ENCODE assay signal across 9 cellular contexts in the genomic region with DNA sequence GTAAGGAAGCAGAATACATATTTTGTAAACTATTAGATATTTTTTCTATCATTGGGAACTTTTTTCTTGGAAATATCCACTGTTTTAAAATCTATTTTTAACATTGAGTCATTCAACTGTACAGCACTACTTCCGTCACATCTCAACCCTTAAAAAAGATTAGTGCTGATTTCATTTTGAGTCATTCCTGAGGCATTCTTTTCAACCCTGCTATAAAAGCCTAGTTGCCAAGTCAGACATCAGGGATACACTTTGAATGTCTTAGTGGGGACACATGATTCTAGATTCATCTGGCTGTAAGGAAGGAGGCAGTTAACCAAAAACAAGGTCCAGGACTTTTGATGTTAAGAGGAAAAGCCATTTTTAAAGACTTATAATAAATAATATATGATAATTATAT.
A peak's percentile ranks its signal among the peaks of the same experiment; 100 is the strongest.
DNase-seq lines count a peak whose midpoint lies in the region; ATAC-seq, FAIRE-seq and TF ChIP-seq lines count a peak whose summit lies in the region.
"Had no signal": no experiment of that assay in that cellular context is flagged by ENCODE, and none has a peak within 500 bp of the region (broad histone marks: within the 10 kb centered on the region; RNA-seq: fewer than 3 reads in every experiment).

No MANE protein-coding gene starts in this region.

- H3K9me2 ChIP-seq in GM23248 (ENCODE audit: insufficient read depth): no peaks in the 10 kb centered on the region

- H3K4me3 ChIP-seq in A549 (no peak overlapping the region), GM23248 (peak overlapping the region; percentile 34; the same call in 1 of the 2 replicates), SJSA1 (no peak overlapping the region), ovary (no peak overlapping the region), upper lobe of right lung (no peak overlapping the region)

- in situ Hi-C loops in GM23248 (cut with MboI): no loop called here

- peak; percentile 92 to 98 for ATAC-seq in A549
- ATAC-seq in GM21367 (IDR thresholded peaks at IDR 0.05; ENCODE audit: unreplicated experiment): no peak
- no peak for ATAC-seq in upper lobe of right lung

- TF ChIP-seq RAD21 in A549 (conservative IDR thresholded peaks at IDR 0.05 in 1 of 2, IDR thresholded peaks at IDR 0.05 in 1 of 2): no peak

- H3F3A ChIP-seq in GM23248 (ENCODE audit: insufficient read depth): peaks cover 34% of the 10 kb centered on the region

- no peaks in the 10 kb centered on the region for H4K20me1 ChIP-seq in GM23248 (ENCODE audit: insufficient read depth)

- H2AFZ ChIP-seq in GM23248: no peak overlapping the region

- peak; percentile 36 for FAIRE-seq in A549 (lab: Jason Lieb, UNC)

- TF ChIP-seq POLR2A in A549 (IDR thresholded peaks at IDR 0.05; ENCODE audit: low read length) (no peak), ovary (IDR thresholded peaks at IDR 0.05) (no peak)

- DNase-seq in A549 (ENCODE audit: low read depth in 1 of 2, low spot score in 1 of 2) (peak; percentile 15 to 59), GM23248 (peak; percentile 95), SJSA1 (ENCODE audit: low read depth in 1 of 2, low spot score in 2 of 2) (peak; percentile 50 to 90), foreskin melanocyte (peak; percentile 51), ovary (no peak), upper lobe of right lung (no peak), NCI-H748 treated with DMSO at 0.1 percent for 48 hours (lab: John Stamatoyannopoulos, UW) (no peak)
- DNase-seq: activated naive CD4-positive, alpha-beta T cell had no signal

- peak overlapping the region; percentile 83 for H3K9ac ChIP-seq in GM23248

- H3K27ac ChIP-seq in A549 (no peak overlapping the region; a peak in 1 of 6 replicates), GM23248 (peak overlapping the region; percentile 99), SJSA1 (peak overlapping the region; percentile 100), ovary (no peak overlapping the region), upper lobe of right lung (no peak overlapping the region)

- WGBS in A549 (ENCODE audit: missing lambda C conversion rate): 13% methylated on average over 1 of the region's 1 CpG
- WGBS in GM23248 (ENCODE audit: low coverage in 1 of 2, low lambda C conversion rate in 2 of 2, missing lambda C conversion rate in 2 of 2), 2 experiments: 0% methylated on average over 1 of the region's 1 CpG
- WGBS in ovary, 3 donors: 26 to 39% (median 36%) methylated on average over 1 of the region's 1 CpG

- TF ChIP-seq EP300 in A549 (IDR thresholded peaks at IDR 0.05) (no peak), ovary (IDR thresholded peaks at IDR 0.05) (no peak)

- CTCF ChIA-PET in A549 (lab: Yijun Ruan, JAX): interaction anchor here (1.5 to 2.9 kb wide), 2 partner anchors 12 to 178 kb away, joined by 5 to 15 read pairs; no protein-coding TSS in a partner anchor

- H3K27me3 ChIP-seq in GM23248 (replicated peaks; ENCODE audit: insufficient read depth) (no peaks in the 10 kb centered on the region), SJSA1 (replicated peaks) (no peaks in the 10 kb centered on the region), ovary (no peaks in the 10 kb centered on the region), upper lobe of right lung (no peaks in the 10 kb centered on the region)

- no peaks in the 10 kb centered on the region for H3K79me2 ChIP-seq in GM23248 (ENCODE audit: insufficient read depth)

- H3K4me2 ChIP-seq in A549 (peak overlapping the region; percentile 60), GM23248 (ENCODE audit: unreplicated experiment) (peak overlapping the region; percentile 71)

- POLR2A ChIA-PET in A549 (lab: Yijun Ruan, JAX): no interaction called here

- 0 out of 2 replicates have a peak, but pooled peaks cover 28% of the 10 kb centered on the region for H3K36me3 ChIP-seq in GM23248 (ENCODE audit: low read depth)
- peaks cover 18% of the 10 kb centered on the region for H3K36me3 ChIP-seq in SJSA1
- H3K36me3 ChIP-seq in ovary: no peaks in the 10 kb centered on the region
- no peaks in the 10 kb centered on the region for H3K36me3 ChIP-seq in upper lobe of right lung

- TF ChIP-seq CTCF in A549 (IDR thresholded peaks at IDR 0.05) (no peak), ovary (IDR thresholded peaks at IDR 0.05) (no peak), upper lobe of right lung (IDR thresholded peaks at IDR 0.05) (no peak)

- intact Hi-C loops in ovary (cut with DNase I): loop anchor here in 1 of 4 donors (5.0 kb wide), 1 partner anchor 298 kb away; the partner anchor contains the start of gene MACIR
- intact Hi-C loops in upper lobe of right lung (cut with DNase I): no loop called here

- H3K4me1 ChIP-seq in A549 (peaks cover 19% of the 10 kb centered on the region), GM23248 (ENCODE audit: insufficient read depth) (peaks cover 29% of the 10 kb centered on the region), SJSA1 (replicated peaks) (peaks cover 27% of the 10 kb centered on the region), ovary (ENCODE audit: insufficient read depth) (no peaks in the 10 kb centered on the region), upper lobe of right lung (no peaks in the 10 kb centered on the region)

- no peaks in the 10 kb centered on the region for H3K9me3 ChIP-seq in A549
- H3K9me3 ChIP-seq in GM23248 (ENCODE audit: low read depth): no peaks in the 10 kb centered on the region
- no peaks in the 10 kb centered on the region for H3K9me3 ChIP-seq in SJSA1 (replicated peaks)
- no peaks in the 10 kb centered on the region for H3K9me3 ChIP-seq in ovary
- H3K9me3 ChIP-seq in upper lobe of right lung: no peaks in the 10 kb centered on the region

TF ChIP-seq in A549, 52 proteins besides CTCF, POLR2A, EP300 and RAD21:
- TF ChIP-seq GATA3 (IDR thresholded peaks at IDR 0.05; ENCODE audit: borderline replicate concordance) (no peak), RCOR1 (IDR thresholded peaks at IDR 0.05; ENCODE audit: low read depth, low read length) (no peak), KDM1A (IDR thresholded peaks at IDR 0.05; ENCODE audit: low read depth) (no peak), FOSL2 (IDR thresholded peaks at IDR 0.05) (0 out of 2 replicates have a peak, but pooled peaks have one; percentile 58), FOSL2 (CRISPR knock-in tag; IDR thresholded peaks at IDR 0.05) (peak; percentile 67), RFX5 (IDR thresholded peaks at IDR 0.05) (no peak), ZFP36 (IDR thresholded peaks at IDR 0.05; ENCODE audit: borderline replicate concordance, partially characterized antibody) (no peak), TFCP2L1 (CRISPR knock-in tag; IDR thresholded peaks at IDR 0.05) (no peak), POLR2AphosphoS2 (conservative IDR thresholded peaks at IDR 0.05; ENCODE audit: low read length) (no peak), CBX8 (IDR thresholded peaks at IDR 0.05) (no peak), HEYL (CRISPR knock-in tag; IDR thresholded peaks at IDR 0.05) (no peak), MAFK (IDR thresholded peaks at IDR 0.05; ENCODE audit: partially characterized antibody) (no peak), JUNB (IDR thresholded peaks at IDR 0.05) (peak; percentile 82)
- TF ChIP-seq, protein P1, sequence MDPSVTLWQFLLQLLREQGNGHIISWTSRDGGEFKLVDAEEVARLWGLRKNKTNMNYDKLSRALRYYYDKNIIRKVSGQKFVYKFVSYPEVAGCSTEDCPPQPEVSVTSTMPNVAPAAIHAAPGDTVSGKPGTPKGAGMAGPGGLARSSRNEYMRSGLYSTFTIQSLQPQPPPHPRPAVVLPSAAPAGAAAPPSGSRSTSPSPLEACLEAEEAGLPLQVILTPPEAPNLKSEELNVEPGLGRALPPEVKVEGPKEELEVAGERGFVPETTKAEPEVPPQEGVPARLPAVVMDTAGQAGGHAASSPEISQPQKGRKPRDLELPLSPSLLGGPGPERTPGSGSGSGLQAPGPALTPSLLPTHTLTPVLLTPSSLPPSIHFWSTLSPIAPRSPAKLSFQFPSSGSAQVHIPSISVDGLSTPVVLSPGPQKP (IDR thresholded peaks at IDR 0.05; ENCODE audit: low read depth, low read length): no peak
- TF ChIP-seq, protein P2, sequence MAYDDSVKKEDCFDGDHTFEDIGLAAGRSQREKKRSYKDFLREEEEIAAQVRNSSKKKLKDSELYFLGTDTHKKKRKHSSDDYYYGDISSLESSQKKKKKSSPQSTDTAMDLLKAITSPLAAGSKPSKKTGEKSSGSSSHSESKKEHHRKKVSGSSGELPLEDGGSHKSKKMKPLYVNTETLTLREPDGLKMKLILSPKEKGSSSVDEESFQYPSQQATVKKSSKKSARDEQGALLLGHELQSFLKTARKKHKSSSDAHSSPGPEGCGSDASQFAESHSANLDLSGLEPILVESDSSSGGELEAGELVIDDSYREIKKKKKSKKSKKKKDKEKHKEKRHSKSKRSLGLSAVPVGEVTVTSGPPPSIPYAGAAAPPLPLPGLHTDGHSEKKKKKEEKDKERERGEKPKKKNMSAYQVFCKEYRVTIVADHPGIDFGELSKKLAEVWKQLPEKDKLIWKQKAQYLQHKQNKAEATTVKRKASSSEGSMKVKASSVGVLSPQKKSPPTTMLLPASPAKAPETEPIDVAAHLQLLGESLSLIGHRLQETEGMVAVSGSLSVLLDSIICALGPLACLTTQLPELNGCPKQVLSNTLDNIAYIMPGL (CRISPR knock-in tag; IDR thresholded peaks at IDR 0.05; ENCODE audit: borderline replicate concordance): no peak
- TF ChIP-seq, protein P3, sequence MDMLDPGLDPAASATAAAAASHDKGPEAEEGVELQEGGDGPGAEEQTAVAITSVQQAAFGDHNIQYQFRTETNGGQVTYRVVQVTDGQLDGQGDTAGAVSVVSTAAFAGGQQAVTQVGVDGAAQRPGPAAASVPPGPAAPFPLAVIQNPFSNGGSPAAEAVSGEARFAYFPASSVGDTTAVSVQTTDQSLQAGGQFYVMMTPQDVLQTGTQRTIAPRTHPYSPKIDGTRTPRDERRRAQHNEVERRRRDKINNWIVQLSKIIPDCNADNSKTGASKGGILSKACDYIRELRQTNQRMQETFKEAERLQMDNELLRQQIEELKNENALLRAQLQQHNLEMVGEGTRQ (IDR thresholded peaks at IDR 0.05): no peak

Comparison
In these comparisons a context has a peak if more than half of its experiments do, and no peak if none do; other contexts are left out.
1. ATAC-seq: peak in A549 (2 of 2); none in GM21367 (single experiment) and upper lobe of right lung (single experiment).
2. DNase-seq: peak in A549 (2 of 2), GM23248 (single experiment), SJSA1 (2 of 2) and foreskin melanocyte (single experiment); none in ovary (0 of 5), upper lobe of right lung (single experiment) and NCI-H748 treated with DMSO at 0.1 percent for 48 hours (single experiment).
3. H3K27ac ChIP-seq: peak in GM23248 (single experiment) and SJSA1 (single experiment); none in A549 (0 of 2), ovary (0 of 2) and upper lobe of right lung (single experiment).